ENCODE assay signal across 23 cellular contexts in genomic region chr16:70647461-70648359, GRCh38. TPM values are rescaled to one million over a fixed set of nuclear protein-coding genes. Genes with fewer than 3 reads are reported as not detected.
DNase-seq lines count a peak whose midpoint lies in the region; ATAC-seq and TF ChIP-seq lines count a peak whose summit lies in the region.
"Had no signal": no experiment of that assay in that cellular context is flagged by ENCODE, and none has a peak within 500 bp of the region (broad histone marks: within the 10 kb centered on the region; RNA-seq: fewer than 3 reads in every experiment).

No MANE protein-coding gene starts in this region.

- peaks cover 0 to 16% (median 0%) of the 10 kb centered on the region in 3 donors for H3K36me3 ChIP-seq in tibial artery
- H3K36me3 ChIP-seq: colonic mucosa, ovary had no signal

- no peaks in the 10 kb centered on the region for H3K4me1 Mint-ChIP-seq in T-helper 17 cell
- H3K4me1 Mint-ChIP-seq in mesothelial cell of epicardium: no peaks in the 10 kb centered on the region
- H3K4me1 Mint-ChIP-seq: activated naive CD4-positive, alpha-beta T cell treated with anti-CD3 and anti-CD28 coated beads, Interleukin-2, amount 10 ng/mL, durations not matched to agents 7 days and 5 days; CD4-positive, CD25-positive, alpha-beta regulatory T cell had no signal

- H3K4me1 ChIP-seq in tibial artery: peaks cover 0 to 9% (median 4%) of the 10 kb centered on the region in 4 donors
- H3K4me1 ChIP-seq: colonic mucosa had no signal

- intact Hi-C loops in tibial artery (cut with DNase I; ENCODE audit: low total_unique reads): no loop called here

- peak overlapping the region; percentile 34 to 79 for H3K27ac ChIP-seq in coronary artery
- peak overlapping the region; percentile 28 to 63 for H3K27ac ChIP-seq in tibial artery
- H3K27ac ChIP-seq: colonic mucosa, ovary had no signal

- H3K27me3 Mint-ChIP-seq in T-helper 17 cell (peaks cover 5% of the 10 kb centered on the region), mesothelial cell of epicardium (ENCODE audit: low read depth) (no peaks in the 10 kb centered on the region)
- H3K27me3 Mint-ChIP-seq: activated CD8-positive, alpha-beta T cell treated with anti-CD3 and anti-CD28 coated beads for 36 hours had no signal

- no peaks in the 10 kb centered on the region for H3K27me3 ChIP-seq in tibial artery
- H3K27me3 ChIP-seq: colonic mucosa, ovary had no signal

- H3K36me3 Mint-ChIP-seq in T-helper 17 cell (ENCODE audit: low read depth) (no peaks in the 10 kb centered on the region), mesothelial cell of epicardium (no peaks in the 10 kb centered on the region)
- H3K36me3 Mint-ChIP-seq: activated naive CD4-positive, alpha-beta T cell treated with anti-CD3 and anti-CD28 coated beads, Interleukin-2, amount 10 ng/mL, durations not matched to agents 7 days and 5 days; CD4-positive, CD25-positive, alpha-beta regulatory T cell had no signal

- H3K27ac Mint-ChIP-seq in T-helper 17 cell (peak overlapping the region; percentile 72), mesothelial cell of epicardium (no peak overlapping the region)
- H3K27ac Mint-ChIP-seq: activated CD8-positive, alpha-beta T cell treated with anti-CD3 and anti-CD28 coated beads for 36 hours; activated naive CD4-positive, alpha-beta T cell treated with anti-CD3 and anti-CD28 coated beads, Interleukin-2, amount 10 ng/mL, durations not matched to agents 7 days and 5 days had no signal

- no peak for ATAC-seq in T-helper 17 cell
- ATAC-seq: activated CD8-positive, alpha-beta T cell treated with anti-CD3 and anti-CD28 coated beads for 36 hours had no signal

- H3K4me3 ChIP-seq in coronary artery (no peak overlapping the region), tibial artery (no peak overlapping the region)
- H3K4me3 ChIP-seq: colonic mucosa, ovary, skin epidermis had no signal

- no peaks in the 10 kb centered on the region for H3K9me3 Mint-ChIP-seq in mesothelial cell of epicardium
- H3K9me3 Mint-ChIP-seq: activated CD8-positive, alpha-beta T cell treated with anti-CD3 and anti-CD28 coated beads for 36 hours; activated naive CD4-positive, alpha-beta T cell treated with anti-CD3 and anti-CD28 coated beads, Interleukin-2, amount 10 ng/mL, durations not matched to agents 7 days and 5 days; CD4-positive, CD25-positive, alpha-beta regulatory T cell had no signal

- H3K9me3 ChIP-seq in T-helper 17 cell (ENCODE audit: control insufficient read depth, low read length, poor library complexity, severe bottlenecking) (no peaks in the 10 kb centered on the region), tibial artery (no peaks in the 10 kb centered on the region)
- H3K9me3 ChIP-seq: colonic mucosa, ovary, SK-N-SH had no signal

- H3K4me3 Mint-ChIP-seq in T-helper 17 cell (no peak overlapping the region), mesothelial cell of epicardium (no peak overlapping the region)
- H3K4me3 Mint-ChIP-seq: activated CD8-positive, alpha-beta T cell treated with anti-CD3 and anti-CD28 coated beads for 36 hours; activated naive CD4-positive, alpha-beta T cell treated with anti-CD3 and anti-CD28 coated beads, Interleukin-2, amount 10 ng/mL, durations not matched to agents 7 days and 5 days; CD4-positive, CD25-positive, alpha-beta regulatory T cell had no signal

- TF ChIP-seq CTCF in coronary artery (IDR thresholded peaks at IDR 0.05) (no peak), tibial artery (IDR thresholded peaks at IDR 0.05) (no peak), mesothelial cell of epicardium (IDR thresholded peaks at IDR 0.05; ENCODE audit: unreplicated experiment) (no peak)

- no peak for DNase-seq in T-helper 17 cell
- peak; percentile 76 for DNase-seq in coronary artery (ENCODE audit: low spot score)
- peak; percentile 42 for DNase-seq in occipital lobe (lab: John Stamatoyannopoulos, UW)
- no peak for DNase-seq in tibial artery
- DNase-seq in mesothelial cell of epicardium (ENCODE audit: low spot score in 2 of 2, unreplicated experiment in 2 of 2): no peak
- DNase-seq in DMS153 (lab: John Stamatoyannopoulos, UW): no peak
- no peak for DNase-seq in OCI-M1 (lab: John Stamatoyannopoulos, UW)
- DNase-seq: activated CD8-positive, alpha-beta T cell treated with anti-CD3 and anti-CD28 coated beads for 36 hours; activated naive CD4-positive, alpha-beta T cell treated with anti-CD3 and anti-CD28 coated beads, Interleukin-2, amount 10 ng/mL, durations not matched to agents 7 days and 5 days; activated T-cell treated with anti-CD3 and anti-CD28 coated beads, Interleukin-2, amount 50 U/mL, for 1 hour; CD4-positive, CD25-positive, alpha-beta regulatory T cell; colonic mucosa; DMS 273 treated with DMSO at 0.1 percent for 48 hours; HCEC 1CT; left ventricle myocardium superior; NCI-H2081; NCI-H510A; stimulated activated CD4-positive, alpha-beta T cell treated with anti-CD3 and anti-CD28 coated beads, Interleukin-2, amount 100 ng/mL, for 48 hours; stimulated activated naive CD4-positive, alpha-beta T cell treated with Interleukin-2 at 50 U/mL for 16 hours; T-helper 9 cell had no signal

RNA-seq across cellular contexts. Expression of gene IL34, which starts 1.4 kb away (rescaled TPM):
- total RNA-seq in T-helper 17 cell: under 1 TPM in 1 of 2 donors, not detected in 1; 0.34 TPM
- 1.7 TPM for total RNA-seq in occipital lobe
- total RNA-seq in mesothelial cell of epicardium: 1.3 to 2.1 TPM (median 1.4 TPM) in 3 replicates
- total RNA-seq: activated CD8-positive, alpha-beta T cell treated with anti-CD3 and anti-CD28 coated beads for 36 hours; CD4-positive, CD25-positive, alpha-beta regulatory T cell had no signal

RNA-seq across cellular contexts. Expression of gene MTSS2, which starts 38.1 kb away (rescaled TPM):
- total RNA-seq in T-helper 17 cell (1 to 10 TPM; 4.4 to 6.9 TPM), occipital lobe (35.4 TPM), mesothelial cell of epicardium (100 to 104 TPM (median 102 TPM) in 3 replicates)

Comparison
In these comparisons a context has a peak if more than half of its experiments do, and no peak if none do; other contexts are left out.
1. DNase-seq: peak in coronary artery (single experiment) and occipital lobe (single experiment); none in T-helper 17 cell (0 of 3), tibial artery (0 of 2), mesothelial cell of epicardium (0 of 2), DMS153 (single experiment) and OCI-M1 (single experiment).